ENCODE assay signal across 1 cellular context in genomic region chr3:50050361-50050760, GRCh38.
A peak's percentile ranks its signal among the peaks of the same experiment; 100 is the strongest.
TF ChIP-seq lines count a peak whose summit lies in the region.

No MANE protein-coding gene starts in this region.

TF ChIP-seq in K562, 482 proteins besides CTCF, POLR2A, EP300 and RAD21 (continued from another document):
- no peak for TF ChIP-seq CTCFL (IDR thresholded peaks at IDR 0.05; ENCODE audit: borderline replicate concordance, insufficient read depth, low read depth, low read length, poor library complexity, severe bottlenecking)
- TF ChIP-seq C11orf30 (IDR thresholded peaks at IDR 0.05; ENCODE audit: low read depth), result peak; percentile 55
- TF ChIP-seq ZNF184 (CRISPR knock-in tag; IDR thresholded peaks at IDR 0.05), result no peak
